ENCODE assay signal across 1 cellular context in the genomic region with DNA sequence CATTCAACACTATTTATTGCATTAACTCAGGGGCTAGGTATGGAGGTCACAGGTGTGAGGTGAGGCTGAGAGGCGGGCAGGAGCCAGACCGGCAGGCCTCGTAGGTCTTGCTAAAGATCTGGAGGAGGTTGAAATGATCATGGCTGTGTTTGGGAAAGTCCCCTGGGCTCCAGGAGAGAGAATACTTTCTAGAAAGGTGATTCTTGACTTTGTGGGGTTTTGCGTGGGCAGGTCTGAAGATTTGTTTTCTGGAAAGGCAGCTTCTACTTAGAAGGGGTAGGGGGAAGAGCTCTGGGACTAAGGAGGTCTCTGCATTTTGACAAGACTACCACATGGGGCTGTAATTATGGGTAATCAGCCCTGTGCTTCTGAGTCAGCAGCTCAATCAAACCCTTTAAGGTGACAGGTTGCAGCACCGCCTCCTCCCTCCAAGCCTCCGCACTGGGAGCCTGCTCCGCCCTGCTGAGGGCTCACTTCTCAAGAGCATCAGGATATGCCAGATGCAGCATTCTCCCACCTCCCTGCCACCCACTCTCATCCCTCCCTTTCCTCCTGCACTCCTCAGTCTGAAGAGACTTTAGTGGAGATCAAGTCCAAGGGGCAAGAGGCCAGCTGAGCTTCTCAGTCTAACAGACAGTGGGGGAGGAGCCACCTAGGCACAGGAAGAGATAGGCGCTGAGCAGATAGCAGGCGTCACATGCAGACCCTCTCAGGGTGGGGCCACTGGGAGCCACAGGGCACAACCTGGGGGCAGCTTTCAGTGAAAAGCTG.
TF ChIP-seq lines count a peak whose summit lies in the region.

No MANE protein-coding gene starts in this region.

TF ChIP-seq in WTC11, 78 proteins besides CTCF, POLR2A, EP300 and RAD21 (continued from another document):
- TF ChIP-seq, protein P1, sequence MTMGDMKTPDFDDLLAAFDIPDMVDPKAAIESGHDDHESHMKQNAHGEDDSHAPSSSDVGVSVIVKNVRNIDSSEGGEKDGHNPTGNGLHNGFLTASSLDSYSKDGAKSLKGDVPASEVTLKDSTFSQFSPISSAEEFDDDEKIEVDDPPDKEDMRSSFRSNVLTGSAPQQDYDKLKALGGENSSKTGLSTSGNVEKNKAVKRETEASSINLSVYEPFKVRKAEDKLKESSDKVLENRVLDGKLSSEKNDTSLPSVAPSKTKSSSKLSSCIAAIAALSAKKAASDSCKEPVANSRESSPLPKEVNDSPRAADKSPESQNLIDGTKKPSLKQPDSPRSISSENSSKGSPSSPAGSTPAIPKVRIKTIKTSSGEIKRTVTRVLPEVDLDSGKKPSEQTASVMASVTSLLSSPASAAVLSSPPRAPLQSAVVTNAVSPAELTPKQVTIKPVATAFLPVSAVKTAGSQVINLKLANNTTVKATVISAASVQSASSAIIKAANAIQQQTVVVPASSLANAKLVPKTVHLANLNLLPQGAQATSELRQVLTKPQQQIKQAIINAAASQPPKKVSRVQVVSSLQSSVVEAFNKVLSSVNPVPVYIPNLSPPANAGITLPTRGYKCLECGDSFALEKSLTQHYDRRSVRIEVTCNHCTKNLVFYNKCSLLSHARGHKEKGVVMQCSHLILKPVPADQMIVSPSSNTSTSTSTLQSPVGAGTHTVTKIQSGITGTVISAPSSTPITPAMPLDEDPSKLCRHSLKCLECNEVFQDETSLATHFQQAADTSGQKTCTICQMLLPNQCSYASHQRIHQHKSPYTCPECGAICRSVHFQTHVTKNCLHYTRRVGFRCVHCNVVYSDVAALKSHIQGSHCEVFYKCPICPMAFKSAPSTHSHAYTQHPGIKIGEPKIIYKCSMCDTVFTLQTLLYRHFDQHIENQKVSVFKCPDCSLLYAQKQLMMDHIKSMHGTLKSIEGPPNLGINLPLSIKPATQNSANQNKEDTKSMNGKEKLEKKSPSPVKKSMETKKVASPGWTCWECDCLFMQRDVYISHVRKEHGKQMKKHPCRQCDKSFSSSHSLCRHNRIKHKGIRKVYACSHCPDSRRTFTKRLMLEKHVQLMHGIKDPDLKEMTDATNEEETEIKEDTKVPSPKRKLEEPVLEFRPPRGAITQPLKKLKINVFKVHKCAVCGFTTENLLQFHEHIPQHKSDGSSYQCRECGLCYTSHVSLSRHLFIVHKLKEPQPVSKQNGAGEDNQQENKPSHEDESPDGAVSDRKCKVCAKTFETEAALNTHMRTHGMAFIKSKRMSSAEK (CRISPR knock-in tag; IDR thresholded peaks at IDR 0.05; ENCODE audit: borderline replicate concordance), result no peak
TF ChIP-seq in WTC11: peak in this region for 0.
